ENCODE assay signal across 1 cellular context in the genomic region with DNA sequence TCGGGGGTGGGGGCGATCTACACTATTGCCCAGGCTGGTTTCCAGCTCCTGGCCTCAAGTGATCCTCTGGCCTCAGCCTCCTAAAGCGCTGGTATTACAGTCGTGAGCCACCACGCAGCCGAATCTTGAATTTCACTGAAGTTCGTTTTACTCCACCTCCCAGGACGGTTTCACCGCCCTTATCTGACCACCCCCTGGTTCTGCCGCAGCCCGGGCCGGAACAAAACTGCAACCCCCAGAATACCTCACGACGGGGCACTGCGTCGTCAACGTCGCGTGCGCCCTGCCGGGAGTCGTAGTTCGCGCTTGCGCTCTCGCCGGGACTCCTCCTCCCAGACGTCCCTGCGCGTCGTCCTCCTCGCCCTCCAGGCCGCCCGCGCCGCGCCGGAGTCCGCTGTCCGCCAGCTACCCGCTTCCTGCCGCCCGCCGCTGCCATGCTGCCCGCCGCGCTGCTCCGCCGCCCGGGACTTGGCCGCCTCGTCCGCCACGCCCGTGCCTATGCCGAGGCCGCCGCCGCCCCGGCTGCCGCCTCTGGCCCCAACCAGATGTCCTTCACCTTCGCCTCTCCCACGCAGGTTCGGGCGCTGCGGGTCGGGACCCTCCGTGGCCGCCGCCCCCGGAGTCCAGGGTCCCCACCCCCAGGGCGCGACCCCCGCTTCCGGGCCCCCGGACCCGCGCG.
A peak's percentile ranks its signal among the peaks of the same experiment; 100 is the strongest.
TF ChIP-seq lines count a peak whose summit lies in the region.

A gene (plus strand): TSS at position 335 of the 679 bp plus-strand sequence. CDS start 100 bp downstream, at position 435.

TF ChIP-seq in HepG2, 621 proteins besides CTCF, POLR2A, EP300 and RAD21 (continued from another document and continues in another):
- TF ChIP-seq, protein P1, sequence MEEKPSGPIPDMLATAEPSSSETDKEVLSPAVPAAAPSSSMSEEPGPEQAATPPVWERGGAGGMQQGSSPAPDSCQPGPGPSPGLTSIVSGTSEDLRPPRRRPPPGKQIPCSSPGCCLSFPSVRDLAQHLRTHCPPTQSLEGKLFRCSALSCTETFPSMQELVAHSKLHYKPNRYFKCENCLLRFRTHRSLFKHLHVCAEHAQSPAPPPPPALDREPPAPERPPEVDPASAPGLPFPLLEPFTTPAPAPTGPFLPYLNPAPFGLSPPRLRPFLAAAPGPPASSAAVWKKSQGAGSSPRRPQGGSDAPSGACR (CRISPR knock-in tag; IDR thresholded peaks at IDR 0.05), result no peak
- TF ChIP-seq IRF2 (CRISPR knock-in tag; IDR thresholded peaks at IDR 0.05) (peak; percentile 94), ZNF282 (IDR thresholded peaks at IDR 0.05; ENCODE audit: partially characterized antibody) (no peak), SRY (CRISPR knock-in tag; IDR thresholded peaks at IDR 0.05) (no peak; the same call in 1 of the 2 replicates), CENPT (CRISPR knock-in tag; IDR thresholded peaks at IDR 0.05; ENCODE audit: low read depth) (0 out of 2 replicates have a peak, but pooled peaks have one; percentile 43), ZNF337 (CRISPR knock-in tag; IDR thresholded peaks at IDR 0.05; ENCODE audit: borderline replicate concordance, low read depth) (peak; percentile 8; the same call in 1 of the 2 replicates), ADNP (CRISPR knock-in tag; IDR thresholded peaks at IDR 0.05) (no peak), ZNF446 (CRISPR knock-in tag; IDR thresholded peaks at IDR 0.05) (peak; percentile 15; the same call in 1 of the 2 replicates), GABPB1 (CRISPR knock-in tag; IDR thresholded peaks at IDR 0.05) (peak; percentile 92), HNRNPLL (IDR thresholded peaks at IDR 0.05; ENCODE audit: low read depth, low read length, poor library complexity, severe bottlenecking) (peak; percentile 90), KLF16 (CRISPR knock-in tag; IDR thresholded peaks at IDR 0.05) (no peak), ZNF775 (CRISPR knock-in tag; IDR thresholded peaks at IDR 0.05; ENCODE audit: borderline replicate concordance) (no peak), ZNF713 (CRISPR knock-in tag; IDR thresholded peaks at IDR 0.05) (0 out of 2 replicates have a peak, but pooled peaks have one; percentile 7), MYNN (CRISPR knock-in tag; IDR thresholded peaks at IDR 0.05; ENCODE audit: low read depth) (no peak), NR3C1 (CRISPR knock-in tag; IDR thresholded peaks at IDR 0.05) (no peak), HOXD1 (CRISPR knock-in tag; IDR thresholded peaks at IDR 0.05) (no peak; the same call in 1 of the 2 replicates), ELF3 (CRISPR knock-in tag; IDR thresholded peaks at IDR 0.05) (peak; percentile 32; the same call in 1 of the 2 replicates), RFXAP (CRISPR knock-in tag; IDR thresholded peaks at IDR 0.05; ENCODE audit: borderline replicate concordance) (no peak), ZNF263 (CRISPR knock-in tag; IDR thresholded peaks at IDR 0.05) (peak; percentile 77), FLYWCH1 (CRISPR knock-in tag; IDR thresholded peaks at IDR 0.05) (no peak), POGZ (CRISPR knock-in tag; IDR thresholded peaks at IDR 0.05) (peak; percentile 53; the same call in 1 of the 2 replicates), SALL2 (CRISPR knock-in tag; IDR thresholded peaks at IDR 0.05) (peak; percentile 89), ZNF432 (CRISPR knock-in tag; IDR thresholded peaks at IDR 0.05; ENCODE audit: borderline replicate concordance) (no peak), ZNF12 (CRISPR knock-in tag; IDR thresholded peaks at IDR 0.05) (no peak), KDM2A (CRISPR knock-in tag; IDR thresholded peaks at IDR 0.05; ENCODE audit: borderline replicate concordance, low read depth) (peak; percentile 84), TAF15 (IDR thresholded peaks at IDR 0.05; ENCODE audit: low read depth, low read length, poor library complexity, severe bottlenecking) (no peak), SOX5 (CRISPR knock-in tag; IDR thresholded peaks at IDR 0.05; ENCODE audit: borderline replicate concordance) (no peak), ZNF496 (CRISPR knock-in tag; IDR thresholded peaks at IDR 0.05; ENCODE audit: insufficient replicate concordance) (no peak), ZFY (CRISPR knock-in tag; IDR thresholded peaks at IDR 0.05) (peak; percentile 88), SIX4 (CRISPR knock-in tag; IDR thresholded peaks at IDR 0.05) (0 out of 2 replicates have a peak, but pooled peaks have one; percentile 15), ZNF724P (CRISPR knock-in tag; IDR thresholded peaks at IDR 0.05; ENCODE audit: borderline replicate concordance) (no peak), GATAD2A (CRISPR knock-in tag; IDR thresholded peaks at IDR 0.05) (no peak), ZNF563 (CRISPR knock-in tag; IDR thresholded peaks at IDR 0.05) (peak; percentile 12; the same call in 1 of the 2 replicates), SRSF1 (optimal IDR thresholded peaks at IDR 0.05; ENCODE audit: low read depth, low read length) (no peak)
- TF ChIP-seq, protein P2, sequence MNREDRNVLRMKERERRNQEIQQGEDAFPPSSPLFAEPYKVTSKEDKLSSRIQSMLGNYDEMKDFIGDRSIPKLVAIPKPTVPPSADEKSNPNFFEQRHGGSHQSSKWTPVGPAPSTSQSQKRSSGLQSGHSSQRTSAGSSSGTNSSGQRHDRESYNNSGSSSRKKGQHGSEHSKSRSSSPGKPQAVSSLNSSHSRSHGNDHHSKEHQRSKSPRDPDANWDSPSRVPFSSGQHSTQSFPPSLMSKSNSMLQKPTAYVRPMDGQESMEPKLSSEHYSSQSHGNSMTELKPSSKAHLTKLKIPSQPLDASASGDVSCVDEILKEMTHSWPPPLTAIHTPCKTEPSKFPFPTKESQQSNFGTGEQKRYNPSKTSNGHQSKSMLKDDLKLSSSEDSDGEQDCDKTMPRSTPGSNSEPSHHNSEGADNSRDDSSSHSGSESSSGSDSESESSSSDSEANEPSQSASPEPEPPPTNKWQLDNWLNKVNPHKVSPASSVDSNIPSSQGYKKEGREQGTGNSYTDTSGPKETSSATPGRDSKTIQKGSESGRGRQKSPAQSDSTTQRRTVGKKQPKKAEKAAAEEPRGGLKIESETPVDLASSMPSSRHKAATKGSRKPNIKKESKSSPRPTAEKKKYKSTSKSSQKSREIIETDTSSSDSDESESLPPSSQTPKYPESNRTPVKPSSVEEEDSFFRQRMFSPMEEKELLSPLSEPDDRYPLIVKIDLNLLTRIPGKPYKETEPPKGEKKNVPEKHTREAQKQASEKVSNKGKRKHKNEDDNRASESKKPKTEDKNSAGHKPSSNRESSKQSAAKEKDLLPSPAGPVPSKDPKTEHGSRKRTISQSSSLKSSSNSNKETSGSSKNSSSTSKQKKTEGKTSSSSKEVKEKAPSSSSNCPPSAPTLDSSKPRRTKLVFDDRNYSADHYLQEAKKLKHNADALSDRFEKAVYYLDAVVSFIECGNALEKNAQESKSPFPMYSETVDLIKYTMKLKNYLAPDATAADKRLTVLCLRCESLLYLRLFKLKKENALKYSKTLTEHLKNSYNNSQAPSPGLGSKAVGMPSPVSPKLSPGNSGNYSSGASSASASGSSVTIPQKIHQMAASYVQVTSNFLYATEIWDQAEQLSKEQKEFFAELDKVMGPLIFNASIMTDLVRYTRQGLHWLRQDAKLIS (CRISPR knock-in tag; IDR thresholded peaks at IDR 0.05), result no peak
- TF ChIP-seq, protein P3, sequence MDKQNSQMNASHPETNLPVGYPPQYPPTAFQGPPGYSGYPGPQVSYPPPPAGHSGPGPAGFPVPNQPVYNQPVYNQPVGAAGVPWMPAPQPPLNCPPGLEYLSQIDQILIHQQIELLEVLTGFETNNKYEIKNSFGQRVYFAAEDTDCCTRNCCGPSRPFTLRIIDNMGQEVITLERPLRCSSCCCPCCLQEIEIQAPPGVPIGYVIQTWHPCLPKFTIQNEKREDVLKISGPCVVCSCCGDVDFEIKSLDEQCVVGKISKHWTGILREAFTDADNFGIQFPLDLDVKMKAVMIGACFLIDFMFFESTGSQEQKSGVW (CRISPR knock-in tag; IDR thresholded peaks at IDR 0.05; ENCODE audit: borderline replicate concordance), result no peak
- TF ChIP-seq, protein P4, sequence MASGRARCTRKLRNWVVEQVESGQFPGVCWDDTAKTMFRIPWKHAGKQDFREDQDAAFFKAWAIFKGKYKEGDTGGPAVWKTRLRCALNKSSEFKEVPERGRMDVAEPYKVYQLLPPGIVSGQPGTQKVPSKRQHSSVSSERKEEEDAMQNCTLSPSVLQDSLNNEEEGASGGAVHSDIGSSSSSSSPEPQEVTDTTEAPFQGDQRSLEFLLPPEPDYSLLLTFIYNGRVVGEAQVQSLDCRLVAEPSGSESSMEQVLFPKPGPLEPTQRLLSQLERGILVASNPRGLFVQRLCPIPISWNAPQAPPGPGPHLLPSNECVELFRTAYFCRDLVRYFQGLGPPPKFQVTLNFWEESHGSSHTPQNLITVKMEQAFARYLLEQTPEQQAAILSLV (CRISPR knock-in tag; IDR thresholded peaks at IDR 0.05; ENCODE audit: borderline replicate concordance), result peak; percentile 52; the same call in 1 of the 2 replicates
- TF ChIP-seq, protein P5, sequence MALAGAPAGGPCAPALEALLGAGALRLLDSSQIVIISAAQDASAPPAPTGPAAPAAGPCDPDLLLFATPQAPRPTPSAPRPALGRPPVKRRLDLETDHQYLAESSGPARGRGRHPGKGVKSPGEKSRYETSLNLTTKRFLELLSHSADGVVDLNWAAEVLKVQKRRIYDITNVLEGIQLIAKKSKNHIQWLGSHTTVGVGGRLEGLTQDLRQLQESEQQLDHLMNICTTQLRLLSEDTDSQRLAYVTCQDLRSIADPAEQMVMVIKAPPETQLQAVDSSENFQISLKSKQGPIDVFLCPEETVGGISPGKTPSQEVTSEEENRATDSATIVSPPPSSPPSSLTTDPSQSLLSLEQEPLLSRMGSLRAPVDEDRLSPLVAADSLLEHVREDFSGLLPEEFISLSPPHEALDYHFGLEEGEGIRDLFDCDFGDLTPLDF (CRISPR knock-in tag; IDR thresholded peaks at IDR 0.05), result 0 out of 2 replicates have a peak, but pooled peaks have one; percentile 18
- TF ChIP-seq, protein P6, sequence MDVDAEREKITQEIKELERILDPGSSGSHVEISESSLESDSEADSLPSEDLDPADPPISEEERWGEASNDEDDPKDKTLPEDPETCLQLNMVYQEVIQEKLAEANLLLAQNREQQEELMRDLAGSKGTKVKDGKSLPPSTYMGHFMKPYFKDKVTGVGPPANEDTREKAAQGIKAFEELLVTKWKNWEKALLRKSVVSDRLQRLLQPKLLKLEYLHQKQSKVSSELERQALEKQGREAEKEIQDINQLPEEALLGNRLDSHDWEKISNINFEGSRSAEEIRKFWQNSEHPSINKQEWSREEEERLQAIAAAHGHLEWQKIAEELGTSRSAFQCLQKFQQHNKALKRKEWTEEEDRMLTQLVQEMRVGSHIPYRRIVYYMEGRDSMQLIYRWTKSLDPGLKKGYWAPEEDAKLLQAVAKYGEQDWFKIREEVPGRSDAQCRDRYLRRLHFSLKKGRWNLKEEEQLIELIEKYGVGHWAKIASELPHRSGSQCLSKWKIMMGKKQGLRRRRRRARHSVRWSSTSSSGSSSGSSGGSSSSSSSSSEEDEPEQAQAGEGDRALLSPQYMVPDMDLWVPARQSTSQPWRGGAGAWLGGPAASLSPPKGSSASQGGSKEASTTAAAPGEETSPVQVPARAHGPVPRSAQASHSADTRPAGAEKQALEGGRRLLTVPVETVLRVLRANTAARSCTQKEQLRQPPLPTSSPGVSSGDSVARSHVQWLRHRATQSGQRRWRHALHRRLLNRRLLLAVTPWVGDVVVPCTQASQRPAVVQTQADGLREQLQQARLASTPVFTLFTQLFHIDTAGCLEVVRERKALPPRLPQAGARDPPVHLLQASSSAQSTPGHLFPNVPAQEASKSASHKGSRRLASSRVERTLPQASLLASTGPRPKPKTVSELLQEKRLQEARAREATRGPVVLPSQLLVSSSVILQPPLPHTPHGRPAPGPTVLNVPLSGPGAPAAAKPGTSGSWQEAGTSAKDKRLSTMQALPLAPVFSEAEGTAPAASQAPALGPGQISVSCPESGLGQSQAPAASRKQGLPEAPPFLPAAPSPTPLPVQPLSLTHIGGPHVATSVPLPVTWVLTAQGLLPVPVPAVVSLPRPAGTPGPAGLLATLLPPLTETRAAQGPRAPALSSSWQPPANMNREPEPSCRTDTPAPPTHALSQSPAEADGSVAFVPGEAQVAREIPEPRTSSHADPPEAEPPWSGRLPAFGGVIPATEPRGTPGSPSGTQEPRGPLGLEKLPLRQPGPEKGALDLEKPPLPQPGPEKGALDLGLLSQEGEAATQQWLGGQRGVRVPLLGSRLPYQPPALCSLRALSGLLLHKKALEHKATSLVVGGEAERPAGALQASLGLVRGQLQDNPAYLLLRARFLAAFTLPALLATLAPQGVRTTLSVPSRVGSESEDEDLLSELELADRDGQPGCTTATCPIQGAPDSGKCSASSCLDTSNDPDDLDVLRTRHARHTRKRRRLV (CRISPR knock-in tag; IDR thresholded peaks at IDR 0.05), result 0 out of 2 replicates have a peak, but pooled peaks have one; percentile 36
- TF ChIP-seq, protein P7, sequence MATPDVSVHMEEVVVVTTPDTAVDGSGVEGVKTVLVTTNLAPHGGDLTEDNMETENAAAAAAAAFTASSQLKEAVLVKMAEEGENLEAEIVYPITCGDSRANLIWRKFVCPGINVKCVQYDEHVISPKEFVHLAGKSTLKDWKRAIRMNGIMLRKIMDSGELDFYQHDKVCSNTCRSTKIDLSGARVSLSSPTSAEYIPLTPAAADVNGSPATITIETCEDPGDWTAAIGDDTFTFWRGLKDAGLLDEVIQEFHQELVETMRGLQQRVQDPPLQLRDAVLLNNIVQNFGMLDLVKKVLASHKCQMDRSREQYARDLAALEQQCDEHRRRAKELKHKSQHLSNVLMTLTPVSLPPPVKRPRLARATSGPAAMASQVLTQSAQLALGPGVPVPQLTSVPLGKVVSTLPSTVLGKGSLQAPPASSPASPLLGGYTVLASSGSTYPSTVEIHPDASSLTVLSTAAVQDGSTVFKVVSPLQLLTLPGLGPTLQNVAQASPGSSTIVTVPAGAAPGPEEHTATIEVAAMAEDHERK (CRISPR knock-in tag; IDR thresholded peaks at IDR 0.05; ENCODE audit: low read depth), result peak; percentile 99
